Comparison of ENCODE assay signal across 10 cellular contexts in the genomic region with DNA sequence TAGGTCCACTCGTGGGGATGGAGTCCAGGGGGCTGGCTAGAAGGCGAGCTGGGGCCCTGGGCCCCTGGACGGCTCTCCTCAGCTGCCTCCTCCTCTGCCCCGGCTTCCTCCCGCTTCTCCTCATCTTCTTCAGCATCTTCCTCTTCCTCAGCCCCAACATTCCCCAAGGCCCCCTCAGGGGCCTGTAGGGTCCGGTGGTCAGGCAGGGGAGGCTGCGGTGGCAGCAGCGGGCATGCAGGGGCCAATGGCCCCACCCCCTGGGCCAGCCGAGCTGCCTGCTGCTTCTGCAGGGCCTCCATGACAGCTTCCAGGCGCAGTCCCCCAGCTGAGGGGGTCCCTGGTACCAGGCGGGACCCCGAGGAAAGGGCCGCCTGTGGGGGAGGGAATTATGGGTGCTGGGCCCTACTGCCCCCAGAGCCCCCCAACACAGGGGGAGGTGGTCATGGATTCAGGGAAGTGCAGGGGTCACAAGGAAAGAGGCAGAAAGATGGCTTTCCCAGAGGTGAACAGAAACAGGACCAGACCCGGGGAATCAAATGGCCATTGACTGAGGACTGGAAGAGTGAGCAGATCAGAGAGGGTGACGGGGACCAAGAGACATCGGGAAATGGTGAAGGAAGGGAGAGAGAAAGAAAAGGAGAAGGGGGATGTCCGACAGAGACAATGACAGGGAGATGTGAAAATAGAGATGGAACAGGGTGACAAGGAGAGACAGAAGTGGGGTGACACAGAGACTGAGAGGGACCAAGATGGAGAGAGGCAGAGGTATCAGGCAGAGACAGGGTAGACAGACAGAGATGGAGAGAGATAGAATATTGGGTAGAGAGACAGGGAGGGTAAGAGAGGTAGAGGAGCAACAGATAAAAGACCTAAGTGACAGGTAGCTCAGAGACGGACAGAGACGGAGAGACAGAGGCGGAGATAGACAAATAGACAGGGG. TPM values are rescaled to one million over a fixed set of nuclear protein-coding genes. Genes with fewer than 3 reads are reported as not detected.
DNase-seq lines count a peak whose midpoint lies in the region; TF ChIP-seq lines count a peak whose summit lies in the region.
"Had no signal": no experiment of that assay in that cellular context is flagged by ENCODE, and none has a peak within 500 bp of the region (broad histone marks: within the 10 kb centered on the region; RNA-seq: fewer than 3 reads in every experiment).

No MANE protein-coding gene starts in this region.

- no peak for DNase-seq in SJCRH30
- no peak for DNase-seq in endothelial cell (ENCODE audit: low spot score)
- DNase-seq in neuronal stem cell (ENCODE audit: low spot score): no peak
- DNase-seq in SW 1271 (lab: John Stamatoyannopoulos, UW): no peak
- no peak for DNase-seq in nucleus accumbens (lab: John Stamatoyannopoulos, UW)
- no peak for DNase-seq in CD1c-positive myeloid dendritic cell (ENCODE audit: extremely low spot score)
- no peak for DNase-seq in mucosa of gallbladder (ENCODE audit: low spot score)

- H3K27me3 ChIP-seq in SJCRH30 (peaks cover 35% of the 10 kb centered on the region), neuronal stem cell (ENCODE audit: control insufficient read depth in 3 of 3, insufficient read depth in 3 of 3, low read depth in 1 of 3, low read length in 3 of 3) (peaks cover 0 to 71% (median 18%) of the 10 kb centered on the region in 3 experiments)

- H3K27ac ChIP-seq in SJCRH30 (no peak overlapping the region), neuronal stem cell (replicated peaks; ENCODE audit: low read length) (no peak overlapping the region)

- peaks cover 35% of the 10 kb centered on the region for H3K27me3 Mint-ChIP-seq in endothelial cell (ENCODE audit: unreplicated experiment)

- H3K4me1 ChIP-seq in ES-I3 (ENCODE audit: insufficient read depth, low read length) (peaks cover 4% of the 10 kb centered on the region), SJCRH30 (no peaks in the 10 kb centered on the region), neuronal stem cell (ENCODE audit: control insufficient read depth in 2 of 2, insufficient read depth in 1 of 2, low read depth in 1 of 2, low read length in 2 of 2) (peaks cover 14 to 49% of the 10 kb centered on the region in 2 donors)

- peak overlapping the region; percentile 23; the same call in 1 of the 2 replicates for H3K4me3 ChIP-seq in SJCRH30
- peak overlapping the region in 1 of 2 donors; percentile 89 for H3K4me3 ChIP-seq in neuronal stem cell (ENCODE audit: low read length in 2 of 2)

- peak overlapping the region; percentile 72 for H2AK5ac ChIP-seq in neuronal stem cell (ENCODE audit: low read depth, low read length)

- peak overlapping the region; percentile 88 for H3K4me2 ChIP-seq in neuronal stem cell (ENCODE audit: insufficient read depth, low read length, poor library complexity, severe bottlenecking)

- no peak overlapping the region for H2BK5ac ChIP-seq in neuronal stem cell (ENCODE audit: low read length)

- H3K9me3 Mint-ChIP-seq in endothelial cell (ENCODE audit: unreplicated experiment): no peaks in the 10 kb centered on the region

- no peak overlapping the region for H2BK12ac ChIP-seq in neuronal stem cell (ENCODE audit: low read length)

- H2AFZ ChIP-seq in neuronal stem cell (ENCODE audit: low read length): peak overlapping the region; percentile 71

- H3K79me1 ChIP-seq in neuronal stem cell (ENCODE audit: low read depth, low read length): peaks cover 5% of the 10 kb centered on the region

- peaks cover 11% of the 10 kb centered on the region for H3K4me1 Mint-ChIP-seq in endothelial cell (ENCODE audit: unreplicated experiment)

- no peak overlapping the region for H3K27ac Mint-ChIP-seq in endothelial cell (ENCODE audit: unreplicated experiment)

- no CpG with 5 or more reads among the region's 20 CpGs for WGBS in neuronal stem cell (ENCODE audit: extremely low coverage in 2 of 2, insufficient read length in 2 of 2, insufficient replicate concordance in 1 of 2), 2 donors

- no peaks in the 10 kb centered on the region for H3K9me3 ChIP-seq in ES-I3 (ENCODE audit: control insufficient read depth, insufficient read depth, low read length)
- H3K9me3 ChIP-seq in SJCRH30 (replicated peaks): no peaks in the 10 kb centered on the region
- no peaks in the 10 kb centered on the region for H3K9me3 ChIP-seq in neuronal stem cell (replicated peaks in 1 of 2; ENCODE audit: control insufficient read depth in 2 of 2, insufficient read depth in 1 of 2, low read depth in 1 of 2, low read length in 2 of 2)

- H4K8ac ChIP-seq in neuronal stem cell (ENCODE audit: low read depth, low read length): no peak overlapping the region

- peak overlapping the region; percentile 84 for H3K18ac ChIP-seq in neuronal stem cell (ENCODE audit: low read length)

- H3K36me3 Mint-ChIP-seq in endothelial cell (ENCODE audit: low read depth, unreplicated experiment): peaks cover 6% of the 10 kb centered on the region

- no peak overlapping the region for H4K91ac ChIP-seq in neuronal stem cell (ENCODE audit: low read depth, low read length, poor library complexity)

- no peak overlapping the region for H3K4ac ChIP-seq in neuronal stem cell (ENCODE audit: low read length)

- peak overlapping the region; percentile 88 for H3K4me3 Mint-ChIP-seq in endothelial cell (ENCODE audit: unreplicated experiment)

- H2BK15ac ChIP-seq in neuronal stem cell (ENCODE audit: low read length): peak overlapping the region; percentile 62

- H3K23ac ChIP-seq in neuronal stem cell (ENCODE audit: low read depth, low read length, poor library complexity): no peak overlapping the region

- H3K36me3 ChIP-seq in ES-I3 (ENCODE audit: insufficient read depth, low read length) (no peaks in the 10 kb centered on the region), SJCRH30 (no peaks in the 10 kb centered on the region), neuronal stem cell (replicated peaks in 1 of 2; ENCODE audit: control insufficient read depth in 2 of 2, insufficient read depth in 2 of 2, low read length in 2 of 2) (peaks cover 0 to 2% of the 10 kb centered on the region in 2 donors)

- H2BK120ac ChIP-seq in neuronal stem cell (ENCODE audit: low read depth, low read length): no peak overlapping the region

- H3K9ac ChIP-seq in ES-I3 (ENCODE audit: low read depth, low read length): peak overlapping the region; percentile 39; the same call in 1 of the 2 replicates
- H3K9ac ChIP-seq in neuronal stem cell (ENCODE audit: low read depth, low read length, poor library complexity): peak overlapping the region; percentile 91

- TF ChIP-seq CTCF in endothelial cell (IDR thresholded peaks at IDR 0.05; ENCODE audit: unreplicated experiment): no peak

- no peak overlapping the region for H3K14ac ChIP-seq in neuronal stem cell (ENCODE audit: low read length)

RNA-seq across cellular contexts. Expression of gene ARID3C, which starts 0.9 kb away (rescaled TPM):
- total RNA-seq in SJCRH30 (2014; rRNA removed; shearing (Covaris generic)): 0.13 TPM in 1 of 2 replicates, not detected in the other
- total RNA-seq in endothelial cell (ENCODE audit: unreplicated experiment) (not detected), mucosa of gallbladder (not detected)
- polyA plus RNA-seq in neuronal stem cell (2013, experiment 1 of 2): 19.3 TPM
- 19.1 TPM for polyA plus RNA-seq in neuronal stem cell (2013, experiment 2 of 2)
- total RNA-seq: renal cortical epithelial cell had no signal
- polyA plus RNA-seq: esophagus had no signal

RNA-seq across cellular contexts. Expression of gene DCTN3, which starts 7.7 kb away (rescaled TPM):
- 58.2 and 63.6 TPM in 2 replicates for total RNA-seq in SJCRH30 (2014; rRNA removed; shearing (Covaris generic))
- total RNA-seq in endothelial cell (ENCODE audit: unreplicated experiment): 81.5 TPM
- 135 TPM for polyA plus RNA-seq in neuronal stem cell (2013, experiment 1 of 2)
- polyA plus RNA-seq in neuronal stem cell (2013, experiment 2 of 2): 139 TPM
- total RNA-seq in mucosa of gallbladder: 81.9 TPM

RNA-seq across cellular contexts. Expression of gene SIGMAR1, which starts 9.6 kb away (rescaled TPM):
- total RNA-seq in SJCRH30 (2014; rRNA removed; shearing (Covaris generic)): 77.1 and 85.3 TPM in 2 replicates
- total RNA-seq in endothelial cell (ENCODE audit: unreplicated experiment) (25.9 TPM), mucosa of gallbladder (77.1 TPM)
- polyA plus RNA-seq in neuronal stem cell (2013, experiment 1 of 2): 108 TPM
- 104 TPM for polyA plus RNA-seq in neuronal stem cell (2013, experiment 2 of 2)

RNA-seq across cellular contexts. Expression of gene RPP25L, which starts 16.1 kb away (rescaled TPM):
- total RNA-seq in SJCRH30 (2014; rRNA removed; shearing (Covaris generic)): 13.0 and 19.0 TPM in 2 replicates
- total RNA-seq in endothelial cell (ENCODE audit: unreplicated experiment) (12.9 TPM), mucosa of gallbladder (28.7 TPM)
- 53.6 TPM for polyA plus RNA-seq in neuronal stem cell (2013, experiment 1 of 2)
- polyA plus RNA-seq in neuronal stem cell (2013, experiment 2 of 2): 52.2 TPM

RNA-seq across cellular contexts. Expression of gene GALT, which starts 18.5 kb away (rescaled TPM):
- total RNA-seq in SJCRH30 (2014; rRNA removed; shearing (Covaris generic)): 16.4 and 18.9 TPM in 2 replicates
- total RNA-seq in endothelial cell (ENCODE audit: unreplicated experiment): 53.1 TPM
- 36.4 TPM for polyA plus RNA-seq in neuronal stem cell (2013, experiment 1 of 2)
- polyA plus RNA-seq in neuronal stem cell (2013, experiment 2 of 2): 37.7 TPM
- total RNA-seq in mucosa of gallbladder: 63.6 TPM
